6 cellular contexts compared by ENCODE assay signal in genomic region chr15:54575586-54575985, GRCh38.
"Had no signal": no experiment of that assay in that cellular context is flagged by ENCODE, and none has a peak within 500 bp of the region (broad histone marks: within the 10 kb centered on the region; RNA-seq: fewer than 3 reads in every experiment).

No MANE protein-coding gene starts in this region.

- H3K4me3 ChIP-seq: K562 had no signal

- ATAC-seq: HepG2, K562 had no signal

- DNase-seq: IMR-90, KBM-7, KG1 had no signal

- H3K27ac ChIP-seq: HL-60 had no signal
